In the genomic region with DNA sequence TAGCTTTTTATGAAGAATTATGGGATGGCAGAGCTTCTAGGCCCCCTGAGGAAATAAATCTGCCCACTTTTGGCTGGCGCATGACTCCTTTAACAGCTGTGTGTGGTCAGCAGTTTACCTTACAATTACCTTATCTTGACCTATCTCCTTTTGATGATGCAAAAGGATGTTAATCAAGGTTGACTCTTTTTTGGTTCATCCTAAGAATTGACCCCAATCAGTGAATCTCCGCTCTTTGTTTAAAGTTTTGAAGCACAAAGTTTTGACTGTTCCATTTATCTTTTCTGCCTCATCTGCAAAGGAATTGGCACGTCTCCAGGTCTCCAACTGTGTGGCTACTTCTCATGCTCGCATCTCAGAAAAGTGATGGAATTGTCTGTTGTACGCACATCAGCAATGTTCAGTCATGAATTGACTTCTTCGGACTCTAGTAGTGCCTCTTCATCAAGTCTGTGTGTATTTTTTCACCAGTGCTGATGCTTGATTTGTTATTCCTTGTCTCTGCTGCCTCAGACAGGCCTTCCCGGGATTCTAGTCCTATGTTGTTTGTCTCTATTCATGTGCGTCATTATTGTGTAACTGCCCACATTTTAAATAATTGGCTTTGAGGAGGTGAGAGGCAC, we compare ENCODE assay signal across 10 cellular contexts.
DNase-seq lines count a peak whose midpoint lies in the region; ATAC-seq and TF ChIP-seq lines count a peak whose summit lies in the region.
"Had no signal": no experiment of that assay in that cellular context is flagged by ENCODE, and none has a peak within 500 bp of the region (broad histone marks: within the 10 kb centered on the region; RNA-seq: fewer than 3 reads in every experiment).

No MANE protein-coding gene starts in this region.

- 43 to 62% (median 60%) methylated on average over 8 of the region's 8 CpGs for WGBS in adrenal gland, 4 donors
- 62 to 69% methylated on average over 3 to 8 of the region's 8 CpGs for WGBS in transverse colon (ENCODE audit: low coverage in 1 of 2), 2 donors

- in situ Hi-C loops in transverse colon (cut with MboI; ENCODE audit: low pct_ligation_motif_present in 1 of 4, low pct_unique_long_range_greater_than_20kb in 1 of 4, low sequenced_read_pairs in 3 of 4), result no loop called here

- no peak for ATAC-seq in GM21447 (IDR thresholded peaks at IDR 0.05; ENCODE audit: unreplicated experiment)

- POLR2A ChIA-PET in MCF 10A (lab: Yijun Ruan, JAX), result interaction anchor here (0.7 to 1.1 kb wide), 2 partner anchors 12 to 88 kb away, joined by 3 to 5 read pairs; no protein-coding TSS in a partner anchor

- intact Hi-C loops in breast epithelium (cut with DNase I; ENCODE audit: low total_unique reads) (no loop called here), MCF 10A (cut with micrococcal nuclease) (no loop called here), adrenal gland (cut with DNase I) (no loop called here), transverse colon (cut with DNase I; ENCODE audit: low total_unique reads) (no loop called here)

- no peaks in the 10 kb centered on the region for H3K27me3 ChIP-seq in breast epithelium
- H3K27me3 ChIP-seq in adrenal gland, result no peaks in the 10 kb centered on the region
- no peaks in the 10 kb centered on the region for H3K27me3 ChIP-seq in transverse colon

- BruUV-seq in MCF 10A (replicated peaks; lab: Mats Ljungman, UMichigan), result no TSS peak

- H3K27ac Mint-ChIP-seq in MCF 10A (ENCODE audit: low read depth, unreplicated experiment), result no peak overlapping the region
- H3K27ac Mint-ChIP-seq in HFFc6, result no peak overlapping the region
- H3K27ac Mint-ChIP-seq: naive thymus-derived CD4-positive, alpha-beta T cell had no signal

- H3K36me3 ChIP-seq in breast epithelium, result no peaks in the 10 kb centered on the region
- no peaks in the 10 kb centered on the region for H3K36me3 ChIP-seq in adrenal gland (replicated peaks in 1 of 2)
- no peaks in the 10 kb centered on the region for H3K36me3 ChIP-seq in transverse colon

- no peak for DNase-seq in breast epithelium (ENCODE audit: low spot score in 2 of 2)
- DNase-seq in MCF 10A (ENCODE audit: unreplicated experiment), result no peak
- DNase-seq in adrenal gland, result peak in 4 of 7 donors; percentile 25 to 53 (median 31)
- peak; percentile 80 for DNase-seq in kidney glomerular epithelial cell (lab: John Stamatoyannopoulos, UW)
- no peak for DNase-seq in transverse colon
- no peak for DNase-seq in HFFc6
- no peak for DNase-seq in superior temporal gyrus (ENCODE audit: extremely low spot score)
- DNase-seq: activated T-cell treated with anti-CD3 and anti-CD28 coated beads for 4 hours; naive thymus-derived CD4-positive, alpha-beta T cell had no signal

- CTCF ChIA-PET in MCF 10A (lab: Yijun Ruan, JAX), result no interaction called here

- H3K4me3 ChIP-seq in breast epithelium (no peak overlapping the region), adrenal gland (no peak overlapping the region), transverse colon (no peak overlapping the region)

- H3K36me3 Mint-ChIP-seq in MCF 10A (ENCODE audit: insufficient read depth, unreplicated experiment) (no peaks in the 10 kb centered on the region), HFFc6 (ENCODE audit: low read depth) (no peaks in the 10 kb centered on the region)

- H3K4me3 Mint-ChIP-seq in MCF 10A (ENCODE audit: unreplicated experiment), result no peak overlapping the region
- H3K4me3 Mint-ChIP-seq in HFFc6, result no peak overlapping the region
- H3K4me3 Mint-ChIP-seq: naive thymus-derived CD4-positive, alpha-beta T cell had no signal

- peaks cover 0 to 7% of the 10 kb centered on the region in 2 donors for H3K4me1 ChIP-seq in breast epithelium
- no peaks in the 10 kb centered on the region for H3K4me1 ChIP-seq in adrenal gland (replicated peaks in 1 of 2)
- peaks cover 0 to 8% (median 0%) of the 10 kb centered on the region in 4 donors for H3K4me1 ChIP-seq in transverse colon

- TF ChIP-seq EP300 in transverse colon (IDR thresholded peaks at IDR 0.05; ENCODE audit: low read depth), result no peak

- TF ChIP-seq POLR2A in breast epithelium (IDR thresholded peaks at IDR 0.05), result no peak
- TF ChIP-seq POLR2A in adrenal gland (IDR thresholded peaks at IDR 0.05), result no peak
- TF ChIP-seq POLR2A in transverse colon (IDR thresholded peaks at IDR 0.05), result no peak

- H3K9me3 ChIP-seq in breast epithelium (no peaks in the 10 kb centered on the region), adrenal gland (replicated peaks in 1 of 3) (no peaks in the 10 kb centered on the region), transverse colon (no peaks in the 10 kb centered on the region)

- TF ChIP-seq CTCF in breast epithelium (IDR thresholded peaks at IDR 0.05) (no peak), MCF 10A (IDR thresholded peaks at IDR 0.05; ENCODE audit: unreplicated experiment) (no peak), adrenal gland (IDR thresholded peaks at IDR 0.05) (no peak), transverse colon (IDR thresholded peaks at IDR 0.05) (no peak), HFFc6 (IDR thresholded peaks at IDR 0.05) (no peak)

- H3K27me3 Mint-ChIP-seq in MCF 10A (ENCODE audit: insufficient read depth, unreplicated experiment), result no peaks in the 10 kb centered on the region
- H3K27me3 Mint-ChIP-seq in HFFc6 (ENCODE audit: insufficient read depth), result no peaks in the 10 kb centered on the region
- H3K27me3 Mint-ChIP-seq: naive thymus-derived CD4-positive, alpha-beta T cell had no signal

- H3K4me1 Mint-ChIP-seq in MCF 10A (ENCODE audit: insufficient read depth, unreplicated experiment), result no peaks in the 10 kb centered on the region
- H3K4me1 Mint-ChIP-seq in HFFc6 (ENCODE audit: low read depth), result peaks cover 5% of the 10 kb centered on the region; the same call in 1 of the 2 replicates

- peak overlapping the region; percentile 33 to 40 for H3K27ac ChIP-seq in breast epithelium
- no peak overlapping the region for H3K27ac ChIP-seq in adrenal gland
- H3K27ac ChIP-seq in transverse colon, result no peak overlapping the region

- H3K9me3 Mint-ChIP-seq in MCF 10A (ENCODE audit: unreplicated experiment), result no peaks in the 10 kb centered on the region
- H3K9me3 Mint-ChIP-seq in HFFc6, result no peaks in the 10 kb centered on the region; the same call in 1 of the 2 replicates

Comparison
In these comparisons a context has a peak if more than half of its experiments do, and no peak if none do; other contexts are left out.
1. DNase-seq: peak in adrenal gland (4 of 7) and kidney glomerular epithelial cell (single experiment); none in breast epithelium (0 of 2), MCF 10A (single experiment), transverse colon (single experiment), HFFc6 (single experiment) and superior temporal gyrus (single experiment).
2. H3K27ac ChIP-seq: peak in breast epithelium (2 of 2); none in adrenal gland (0 of 5) and transverse colon (0 of 4).